Comparison of ENCODE assay signal across 19 cellular contexts in the genomic region with DNA sequence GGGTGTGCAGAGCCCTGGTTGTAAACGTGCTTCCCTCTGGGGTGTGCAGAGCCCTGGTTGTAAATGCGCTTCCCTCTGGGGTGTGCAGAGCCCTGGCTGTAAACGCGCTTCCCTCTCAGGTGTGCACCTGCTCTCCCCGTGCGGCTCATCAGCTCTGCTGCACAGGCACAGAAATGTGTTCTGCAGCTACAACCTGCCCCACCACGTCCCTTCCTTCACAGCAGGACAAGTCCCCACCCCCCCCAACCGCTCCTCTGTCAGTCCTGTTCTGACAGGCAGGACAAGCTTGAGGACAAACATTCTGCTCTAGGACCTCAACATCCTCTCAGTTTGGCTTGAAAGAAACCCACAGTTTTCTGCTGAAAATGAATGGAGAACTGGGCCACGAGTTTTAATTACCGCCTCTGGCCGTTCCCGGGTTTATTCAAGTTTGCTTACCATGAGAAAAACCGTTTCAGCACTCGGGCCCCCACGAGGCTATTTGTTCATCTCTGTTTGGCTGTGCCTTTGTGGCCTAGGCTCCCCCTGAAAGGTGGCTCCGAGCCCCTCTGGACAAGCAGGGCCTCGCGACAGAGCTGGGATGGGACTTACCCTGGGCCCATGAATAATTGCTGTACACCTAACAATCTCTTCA.
DNase-seq lines count a peak whose midpoint lies in the region; ATAC-seq and TF ChIP-seq lines count a peak whose summit lies in the region.
"Had no signal": no experiment of that assay in that cellular context is flagged by ENCODE, and none has a peak within 500 bp of the region (broad histone marks: within the 10 kb centered on the region; RNA-seq: fewer than 3 reads in every experiment).

No MANE protein-coding gene starts in this region.

- no peak overlapping the region for H2BK12ac ChIP-seq in trophoblast cell (ENCODE audit: low read length)

- H3K4ac ChIP-seq in trophoblast cell (ENCODE audit: low read depth, low read length), result no peak overlapping the region

- H3K4me1 Mint-ChIP-seq in activated CD8-positive, alpha-beta memory T cell treated with anti-CD3 and anti-CD28 coated beads, Interleukin-2, amount 10 ng/mL, durations not matched to agents 7 days and 5 days, result no peaks in the 10 kb centered on the region

- no peaks in the 10 kb centered on the region for H3K9me3 Mint-ChIP-seq in activated CD8-positive, alpha-beta memory T cell treated with anti-CD3 and anti-CD28 coated beads, Interleukin-2, amount 10 ng/mL, durations not matched to agents 7 days and 5 days (ENCODE audit: low read depth)
- H3K9me3 Mint-ChIP-seq: CD8-positive, alpha-beta T cell; HFFc6 had no signal

- CTCF ChIA-PET in activated CD8-positive, alpha-beta memory T cell treated with anti-CD3 and anti-CD28 coated beads, Interleukin-2, amount 10 ng/mL, durations not matched to agents 7 days and 5 days (lab: Charles Lee), result no interaction called here
- CTCF ChIA-PET in HEK293 (lab: Yijun Ruan, JAX), result interaction anchor here (0.6 to 0.7 kb wide), 3 partner anchors 145 to 628 kb away, joined by 3 to 5 read pairs (median 3); no protein-coding TSS in a partner anchor

- H2BK120ac ChIP-seq in trophoblast cell (ENCODE audit: insufficient read depth, low read length, poor library complexity), result no peak overlapping the region

- no peak overlapping the region for H3K27ac ChIP-seq in HEK293 (ENCODE audit: extremely low read depth, low read depth, low read length)
- H3K27ac ChIP-seq in trophoblast cell (ENCODE audit: low read depth, low read length), result no peak overlapping the region
- H3K27ac ChIP-seq: 22Rv1, A549 had no signal

- POLR2A ChIA-PET in HEK293 (lab: Yijun Ruan, JAX), result no interaction called here

- no peak overlapping the region for H3K4me3 Mint-ChIP-seq in activated CD8-positive, alpha-beta memory T cell treated with anti-CD3 and anti-CD28 coated beads, Interleukin-2, amount 10 ng/mL, durations not matched to agents 7 days and 5 days
- H3K4me3 Mint-ChIP-seq: CD8-positive, alpha-beta T cell; HFFc6 had no signal

- no CpG with 5 or more reads among the region's 18 CpGs for WGBS in trophoblast cell (ENCODE audit: extremely low coverage, insufficient coverage, insufficient read length)

- no peak overlapping the region for H3K4me3 ChIP-seq in HEK293 (ENCODE audit: low read depth, low read length)
- no peak overlapping the region for H3K4me3 ChIP-seq in epithelial cell of esophagus (ENCODE audit: low read length)
- peak overlapping the region; percentile 34 for H3K4me3 ChIP-seq in trophoblast cell (ENCODE audit: low read depth, low read length)
- H3K4me3 ChIP-seq: A549, K562 had no signal

- H2BK5ac ChIP-seq in trophoblast cell (ENCODE audit: low read depth, low read length, poor library complexity), result no peak overlapping the region

- no peak overlapping the region for H2AFZ ChIP-seq in trophoblast cell (ENCODE audit: insufficient read depth, low read length, poor library complexity)

- H3K23ac ChIP-seq in trophoblast cell (ENCODE audit: low read length), result no peak overlapping the region

- no peaks in the 10 kb centered on the region for H3K79me2 ChIP-seq in trophoblast cell (ENCODE audit: control insufficient read depth, insufficient read depth, low read length, poor library complexity)

- H3K27me3 ChIP-seq in trophoblast cell (ENCODE audit: insufficient read depth, low read length), result no peaks in the 10 kb centered on the region

- H3K4me2 ChIP-seq in trophoblast cell (ENCODE audit: low read length), result no peak overlapping the region
- H3K4me2 ChIP-seq: A549 had no signal

- H3K27ac Mint-ChIP-seq in activated CD8-positive, alpha-beta memory T cell treated with anti-CD3 and anti-CD28 coated beads, Interleukin-2, amount 10 ng/mL, durations not matched to agents 7 days and 5 days, result no peak overlapping the region
- H3K27ac Mint-ChIP-seq: CD8-positive, alpha-beta T cell; HFFc6 had no signal

- no peak overlapping the region for H4K8ac ChIP-seq in trophoblast cell (ENCODE audit: low read depth, low read length)

- TF ChIP-seq CTCF in HEK293 (tag by site-specific recombination; IDR thresholded peaks at IDR 0.05), result no peak
- TF ChIP-seq CTCF in epithelial cell of esophagus (IDR thresholded peaks at IDR 0.05; ENCODE audit: insufficient read depth, low read depth, low read length, missing control alignments), result no peak
- TF ChIP-seq CTCF in GM20000 (IDR thresholded peaks at IDR 0.05; ENCODE audit: extremely low read depth, missing control alignments), result no peak

- no peaks in the 10 kb centered on the region for H3K79me1 ChIP-seq in trophoblast cell (ENCODE audit: low read length)

- DNase-seq in activated CD8-positive, alpha-beta memory T cell treated with anti-CD3 and anti-CD28 coated beads, Interleukin-2, amount 10 ng/mL, durations not matched to agents 7 days and 5 days, result peak; percentile 22
- no peak for DNase-seq in activated CD8-positive, alpha-beta memory T cell treated with anti-CD3 and anti-CD28 coated beads, Interleukin-2, amount 50 U/mL, for 48 hours
- DNase-seq in epithelial cell of esophagus (ENCODE audit: low read depth), result peak; percentile 19
- no peak for DNase-seq in trophoblast cell
- DNase-seq in NCI-H2196 (lab: John Stamatoyannopoulos, UW; ENCODE audit: unreplicated experiment), result no peak
- DNase-seq in DMS53 treated with DMSO at 0.1 percent for 48 hours (lab: John Stamatoyannopoulos, UW; ENCODE audit: unreplicated experiment), result no peak
- no peak for DNase-seq in GM20000 (ENCODE audit: low spot score)
- DNase-seq: AML-193; CD8-positive, alpha-beta T cell; COR-L47; DMS 273 treated with DMSO at 0.1 percent for 48 hours; DMS53; HCEC 1CT; HFFc6; IMR-90 had no signal

- H3K18ac ChIP-seq in trophoblast cell (ENCODE audit: low read length), result no peak overlapping the region

- H3K4me1 ChIP-seq in HEK293 (ENCODE audit: control insufficient read depth, insufficient read depth, low read length), result no peaks in the 10 kb centered on the region
- no peaks in the 10 kb centered on the region for H3K4me1 ChIP-seq in trophoblast cell (ENCODE audit: control insufficient read depth in 1 of 2, insufficient read depth in 2 of 2, low read length in 2 of 2)
- H3K4me1 ChIP-seq: A549 had no signal

- H4K91ac ChIP-seq in trophoblast cell (ENCODE audit: low read depth, low read length), result no peak overlapping the region

- H3K9ac ChIP-seq in trophoblast cell (ENCODE audit: low read length), result no peak overlapping the region

- no peaks in the 10 kb centered on the region for H3K9me3 ChIP-seq in HEK293 (ENCODE audit: control insufficient read depth, insufficient read depth, low read depth, low read length)
- H3K9me3 ChIP-seq in trophoblast cell (ENCODE audit: insufficient read depth, low read depth, low read length), result no peaks in the 10 kb centered on the region
- H3K9me3 ChIP-seq: A549 had no signal

- H3K36me3 ChIP-seq in HEK293 (ENCODE audit: control insufficient read depth in 2 of 2, insufficient read depth in 1 of 2, low read length in 2 of 2), result no peaks in the 10 kb centered on the region
- peaks cover 0 to 10% of the 10 kb centered on the region in 2 experiments for H3K36me3 ChIP-seq in trophoblast cell (ENCODE audit: control insufficient read depth in 1 of 2, insufficient read depth in 2 of 2, low read length in 2 of 2)

- no peak overlapping the region for H2AK5ac ChIP-seq in trophoblast cell (ENCODE audit: low read length)

- H3K36me3 Mint-ChIP-seq in activated CD8-positive, alpha-beta memory T cell treated with anti-CD3 and anti-CD28 coated beads, Interleukin-2, amount 10 ng/mL, durations not matched to agents 7 days and 5 days, result no peaks in the 10 kb centered on the region
- H3K36me3 Mint-ChIP-seq: CD8-positive, alpha-beta T cell had no signal

- no peak for ATAC-seq in activated CD8-positive, alpha-beta memory T cell treated with anti-CD3 and anti-CD28 coated beads, Interleukin-2, amount 10 ng/mL, durations not matched to agents 7 days and 5 days
- ATAC-seq: A549; CD8-positive, alpha-beta T cell; K562 had no signal

- no peak overlapping the region for H4K12ac ChIP-seq in trophoblast cell (ENCODE audit: low read depth, low read length)

- H3K27me3 Mint-ChIP-seq in activated CD8-positive, alpha-beta memory T cell treated with anti-CD3 and anti-CD28 coated beads, Interleukin-2, amount 10 ng/mL, durations not matched to agents 7 days and 5 days, result peaks cover 3% of the 10 kb centered on the region

- H3K14ac ChIP-seq in trophoblast cell (ENCODE audit: low read length), result no peak overlapping the region

TF ChIP-seq in HEK293, 187 proteins besides CTCF, POLR2A, EP300 and RAD21:
- TF ChIP-seq, protein P1, sequence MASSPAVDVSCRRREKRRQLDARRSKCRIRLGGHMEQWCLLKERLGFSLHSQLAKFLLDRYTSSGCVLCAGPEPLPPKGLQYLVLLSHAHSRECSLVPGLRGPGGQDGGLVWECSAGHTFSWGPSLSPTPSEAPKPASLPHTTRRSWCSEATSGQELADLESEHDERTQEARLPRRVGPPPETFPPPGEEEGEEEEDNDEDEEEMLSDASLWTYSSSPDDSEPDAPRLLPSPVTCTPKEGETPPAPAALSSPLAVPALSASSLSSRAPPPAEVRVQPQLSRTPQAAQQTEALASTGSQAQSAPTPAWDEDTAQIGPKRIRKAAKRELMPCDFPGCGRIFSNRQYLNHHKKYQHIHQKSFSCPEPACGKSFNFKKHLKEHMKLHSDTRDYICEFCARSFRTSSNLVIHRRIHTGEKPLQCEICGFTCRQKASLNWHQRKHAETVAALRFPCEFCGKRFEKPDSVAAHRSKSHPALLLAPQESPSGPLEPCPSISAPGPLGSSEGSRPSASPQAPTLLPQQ (tag by site-specific recombination; IDR thresholded peaks at IDR 0.05), result no peak
- TF ChIP-seq ZSCAN16 (tag by site-specific recombination; IDR thresholded peaks at IDR 0.05) (0 out of 2 replicates have a peak, but pooled peaks have one; percentile 0), ZNF660 (tag by site-specific recombination; IDR thresholded peaks at IDR 0.05) (no peak)

Comparison
In these comparisons a context has a peak if more than half of its experiments do, and no peak if none do; other contexts are left out.
1. DNase-seq: peak in activated CD8-positive, alpha-beta memory T cell treated with anti-CD3 and anti-CD28 coated beads, Interleukin-2, amount 10 ng/mL, durations not matched to agents 7 days and 5 days (single experiment) and epithelial cell of esophagus (single experiment); none in activated CD8-positive, alpha-beta memory T cell treated with anti-CD3 and anti-CD28 coated beads, Interleukin-2, amount 50 U/mL, for 48 hours (single experiment), trophoblast cell (0 of 2), NCI-H2196 (single experiment), DMS53 treated with DMSO at 0.1 percent for 48 hours (single experiment) and GM20000 (single experiment).